17 cellular contexts compared by ENCODE assay signal in genomic region chr13:87042946-87043345, GRCh38.
A peak's percentile ranks its signal among the peaks of the same experiment; 100 is the strongest.
DNase-seq lines count a peak whose midpoint lies in the region; ATAC-seq and TF ChIP-seq lines count a peak whose summit lies in the region.
"Had no signal": no experiment of that assay in that cellular context is flagged by ENCODE, and none has a peak within 500 bp of the region (broad histone marks: within the 10 kb centered on the region; RNA-seq: fewer than 3 reads in every experiment).

No MANE protein-coding gene starts in this region.

- DNase-seq in NCI-H2081 treated with DMSO at 0.1 percent for 48 hours (lab: John Stamatoyannopoulos, UW) = peak; percentile 11
- DNase-seq in NCI-H2081 (lab: John Stamatoyannopoulos, UW) = no peak
- peak; percentile 6 for DNase-seq in NCI-H69 (lab: John Stamatoyannopoulos, UW)
- peak; percentile 45 for DNase-seq in astrocyte of the spinal cord (ENCODE audit: low read depth, low spot score)
- no peak for DNase-seq in left lobe of liver (ENCODE audit: low spot score)
- DNase-seq in DMS153 treated with DMSO at 0.1 percent for 48 hours (lab: John Stamatoyannopoulos, UW; ENCODE audit: unreplicated experiment) = no peak
- no peak for DNase-seq in COR-L47 (lab: John Stamatoyannopoulos, UW)
- DNase-seq: Caco-2, DMS153, NCI-H1694, NCI-H345, NCI-H526 treated with DMSO at 0.1 percent for 48 hours, SHP77 treated with DMSO at 0.1 percent for 48 hours had no signal

- in situ Hi-C loops in astrocyte of the spinal cord (cut with HindIII; ENCODE audit: low sequenced_read_pairs) = no loop called here

- no peak for TF ChIP-seq CTCF in astrocyte of the spinal cord (IDR thresholded peaks at IDR 0.05; ENCODE audit: low read depth, low read length)

- H3K4me3 ChIP-seq in astrocyte of the spinal cord (ENCODE audit: low read depth, low read length) = no peak overlapping the region
- H3K4me3 ChIP-seq: A549 had no signal

- no peak for ATAC-seq in GM18909 (IDR thresholded peaks at IDR 0.05; ENCODE audit: poor library complexity, unreplicated experiment)
- no peak for ATAC-seq in left lobe of liver
- ATAC-seq: A549, Panc1, SK-N-SH treated with all-trans-retinoic acid at 6 μM for 48 hours had no signal

Comparison
In these comparisons a context has a peak if more than half of its experiments do, and no peak if none do; other contexts are left out.
1. DNase-seq: peak in NCI-H2081 treated with DMSO at 0.1 percent for 48 hours (single experiment), NCI-H69 (single experiment) and astrocyte of the spinal cord (single experiment); none in NCI-H2081 (0 of 2), left lobe of liver (single experiment), DMS153 treated with DMSO at 0.1 percent for 48 hours (single experiment) and COR-L47 (single experiment).